8 cellular contexts compared by ENCODE assay signal in the genomic region with DNA sequence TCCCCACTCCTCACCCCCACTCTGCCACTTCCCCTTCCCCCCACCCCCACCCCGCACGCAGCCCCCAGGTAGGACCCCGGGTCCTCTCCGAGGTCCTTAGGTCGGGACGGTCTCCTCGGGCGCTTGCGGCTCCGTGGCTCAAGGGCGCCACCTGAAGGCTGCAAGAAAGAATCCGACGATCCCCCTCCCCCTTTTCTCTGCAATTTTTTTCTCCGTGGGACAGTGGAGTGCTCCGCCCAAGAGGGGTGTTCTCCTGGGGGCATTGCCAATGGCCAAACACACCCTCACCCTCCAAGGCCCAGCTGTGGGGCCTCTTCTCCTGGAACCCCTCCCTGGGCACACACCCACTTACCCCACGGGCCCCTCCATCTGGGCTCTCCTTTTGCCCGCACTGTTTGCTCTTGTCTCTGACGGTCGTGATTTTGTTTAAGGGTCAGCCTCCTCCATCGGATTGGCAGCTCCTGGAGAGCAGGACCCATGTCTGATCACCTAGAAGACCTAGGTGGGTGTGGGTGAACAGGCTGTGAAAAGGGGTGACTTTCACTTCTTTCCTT. TPM values are rescaled to one million over a fixed set of nuclear protein-coding genes. Genes with fewer than 3 reads are reported as not detected.
DNase-seq lines count a peak whose midpoint lies in the region; ATAC-seq, FAIRE-seq and TF ChIP-seq lines count a peak whose summit lies in the region.

No MANE protein-coding gene starts in this region.

- no peaks in the 10 kb centered on the region for H3K9me3 Mint-ChIP-seq in activated CD8-positive, alpha-beta T cell treated with anti-CD3 and anti-CD28 coated beads, Interleukin-2, amount 10 ng/mL, durations not matched to agents 7 days and 5 days (ENCODE audit: insufficient read depth)

- WGBS in esophagus muscularis mucosa, result 17% methylated on average over 10 of the region's 20 CpGs

- peak overlapping the region; percentile 75 for H3K4me3 ChIP-seq in ACC112 (ENCODE audit: low read depth, low read length)
- peak overlapping the region; percentile 49 to 62 (median 52) for H3K4me3 ChIP-seq in esophagus muscularis mucosa

- no peaks in the 10 kb centered on the region for H3K36me3 Mint-ChIP-seq in activated CD8-positive, alpha-beta T cell treated with anti-CD3 and anti-CD28 coated beads, Interleukin-2, amount 10 ng/mL, durations not matched to agents 7 days and 5 days (ENCODE audit: low read depth)

- H3K4me1 ChIP-seq in ACC112 (ENCODE audit: control insufficient read depth, insufficient read depth, low read length, unreplicated experiment) (no peaks in the 10 kb centered on the region), esophagus muscularis mucosa (peaks cover 12 to 20% (median 19%) of the 10 kb centered on the region in 4 donors)

- TF ChIP-seq CTCF in esophagus muscularis mucosa (IDR thresholded peaks at IDR 0.05), result peak; percentile 15 to 36 (median 29)
- TF ChIP-seq CTCF in omental fat pad (IDR thresholded peaks at IDR 0.05), result no peak

- peak; percentile 73 for ATAC-seq in activated CD8-positive, alpha-beta T cell treated with anti-CD3 and anti-CD28 coated beads, Interleukin-2, amount 10 ng/mL, durations not matched to agents 7 days and 5 days
- ATAC-seq in omental fat pad (ENCODE audit: low FRiP score), result peak; percentile 22
- ATAC-seq in GM21515 (IDR thresholded peaks at IDR 0.05; ENCODE audit: unreplicated experiment), result no peak
- ATAC-seq in GM21381 (IDR thresholded peaks at IDR 0.05; ENCODE audit: unreplicated experiment), result no peak

- peaks cover 11% of the 10 kb centered on the region for H3K4me1 Mint-ChIP-seq in activated CD8-positive, alpha-beta T cell treated with anti-CD3 and anti-CD28 coated beads, Interleukin-2, amount 10 ng/mL, durations not matched to agents 7 days and 5 days (ENCODE audit: low read depth)

- TF ChIP-seq POLR2A in GM12891 (IDR thresholded peaks at IDR 0.05; ENCODE audit: low read depth, low read length) (no peak), esophagus muscularis mucosa (IDR thresholded peaks at IDR 0.05; ENCODE audit: low read depth) (no peak)

- no peak for FAIRE-seq in GM12891 (lab: Jason Lieb, UNC)

- DNase-seq in GM12891 (ENCODE audit: insufficient read length, low spot score), result peak; percentile 77
- DNase-seq in NCI-H345 (lab: John Stamatoyannopoulos, UW), result peak; percentile 73
- DNase-seq in activated CD8-positive, alpha-beta T cell treated with anti-CD3 and anti-CD28 coated beads, Interleukin-2, amount 10 ng/mL, durations not matched to agents 7 days and 5 days, result peak; percentile 67
- DNase-seq in esophagus muscularis mucosa (ENCODE audit: extremely low spot score), result no peak
- no peak for DNase-seq in omental fat pad (ENCODE audit: low spot score)

- H3K27ac ChIP-seq in ACC112 (ENCODE audit: low read depth, low read length), result no peak overlapping the region
- H3K27ac ChIP-seq in esophagus muscularis mucosa (replicated peaks in 1 of 4), result no peak overlapping the region

- H2AFZ ChIP-seq in ACC112 (ENCODE audit: low read length, unreplicated experiment), result no peak overlapping the region

- CTCF ChIA-PET in activated CD8-positive, alpha-beta T cell treated with anti-CD3 and anti-CD28 coated beads, Interleukin-2, amount 10 ng/mL, durations not matched to agents 7 days and 5 days (lab: Charles Lee), result interaction anchor here (1.0 to 2.4 kb wide), 4 partner anchors 9 to 45 kb away, joined by 3 to 11 read pairs (median 4); no protein-coding TSS in a partner anchor

- intact Hi-C loops in esophagus muscularis mucosa (cut with DNase I), result no loop called here

- H3K27me3 ChIP-seq in ACC112 (ENCODE audit: insufficient read depth, low read length) (peaks cover 59% of the 10 kb centered on the region), esophagus muscularis mucosa (peaks cover 0 to 57% (median 20%) of the 10 kb centered on the region in 4 donors)

- H3K9me3 ChIP-seq in esophagus muscularis mucosa, result no peaks in the 10 kb centered on the region

- H3K27ac Mint-ChIP-seq in activated CD8-positive, alpha-beta T cell treated with anti-CD3 and anti-CD28 coated beads, Interleukin-2, amount 10 ng/mL, durations not matched to agents 7 days and 5 days, result no peak overlapping the region

- H3K27me3 Mint-ChIP-seq in activated CD8-positive, alpha-beta T cell treated with anti-CD3 and anti-CD28 coated beads, Interleukin-2, amount 10 ng/mL, durations not matched to agents 7 days and 5 days (ENCODE audit: low read depth), result peaks cover 42% of the 10 kb centered on the region

- H3K36me3 ChIP-seq in ACC112 (ENCODE audit: insufficient read depth, low read length) (no peaks in the 10 kb centered on the region), esophagus muscularis mucosa (peaks cover 0 to 5% (median 0%) of the 10 kb centered on the region in 4 donors)

- H3K79me2 ChIP-seq in ACC112 (ENCODE audit: control insufficient read depth, insufficient read depth, low read length, unreplicated experiment), result no peaks in the 10 kb centered on the region

- TF ChIP-seq EP300 in esophagus muscularis mucosa (IDR thresholded peaks at IDR 0.05), result no peak

- POLR2A ChIA-PET in activated CD8-positive, alpha-beta T cell treated with anti-CD3 and anti-CD28 coated beads, Interleukin-2, amount 10 ng/mL, durations not matched to agents 7 days and 5 days (lab: Charles Lee), result no interaction called here

- H3K4me3 Mint-ChIP-seq in activated CD8-positive, alpha-beta T cell treated with anti-CD3 and anti-CD28 coated beads, Interleukin-2, amount 10 ng/mL, durations not matched to agents 7 days and 5 days, result peak overlapping the region; percentile 56

TF ChIP-seq in GM12891, 5 proteins besides CTCF, POLR2A, EP300 and RAD21:
- TF ChIP-seq POLR2AphosphoS5 (IDR thresholded peaks at IDR 0.05; ENCODE audit: low read depth, low read length) (no peak), POU2F2 (IDR thresholded peaks at IDR 0.05; ENCODE audit: low read depth, low read length) (no peak), SPI1 (IDR thresholded peaks at IDR 0.05; ENCODE audit: low read depth, low read length) (no peak), TAF1 (IDR thresholded peaks at IDR 0.05; ENCODE audit: low read depth, low read length) (no peak), PAX5 (IDR thresholded peaks at IDR 0.05; ENCODE audit: insufficient read depth, low read length, severe bottlenecking) (no peak)

RNA-seq across cellular contexts. Expression of a gene that starts 1.1 kb away (rescaled TPM):
- 0.13 TPM for polyA plus RNA-seq in GM12891 (2012; ENCODE audit: low read depth, missing spikeins)
- total RNA-seq in activated CD8-positive, alpha-beta T cell treated with anti-CD3 and anti-CD28 coated beads, Interleukin-2, amount 10 ng/mL, durations not matched to agents 7 days and 5 days, result 1 to 10 TPM in 1 of 2 experiments, under 1 TPM in 1; 0.39 to 1.1 TPM
- total RNA-seq in esophagus muscularis mucosa (1 to 10 TPM in 2 of 4 donors, under 1 TPM in 2; 0.71 to 2.1 (median 1.2) TPM), omental fat pad (1 to 10 TPM in 2 of 4 donors, not detected in 2; 1.7 to 2.8 TPM)

RNA-seq across cellular contexts. Expression of a gene that starts 17.4 kb away (rescaled TPM):
- polyA plus RNA-seq in GM12891 (2012; ENCODE audit: low read depth, missing spikeins), result not detected
- total RNA-seq in activated CD8-positive, alpha-beta T cell treated with anti-CD3 and anti-CD28 coated beads, Interleukin-2, amount 10 ng/mL, durations not matched to agents 7 days and 5 days, result not detected
- under 1 TPM in 2 of 4 donors, not detected in 2; 0.17 to 0.52 TPM for total RNA-seq in esophagus muscularis mucosa
- 1 to 10 TPM in 1 of 4 donors, under 1 TPM in 2, not detected in 1; 0.28 to 2.0 (median 0.38) TPM for total RNA-seq in omental fat pad

RNA-seq across cellular contexts. Expression of a gene that starts 40.0 kb away (rescaled TPM):
- not detected for polyA plus RNA-seq in GM12891 (2012; ENCODE audit: low read depth, missing spikeins)
- total RNA-seq in activated CD8-positive, alpha-beta T cell treated with anti-CD3 and anti-CD28 coated beads, Interleukin-2, amount 10 ng/mL, durations not matched to agents 7 days and 5 days, result under 1 TPM in 1 of 2 experiments, not detected in 1; 0.18 TPM
- total RNA-seq in esophagus muscularis mucosa (not detected), omental fat pad (not detected)

Comparison
In these comparisons a context has a peak if more than half of its experiments do, and no peak if none do; other contexts are left out.
1. DNase-seq: peak in GM12891 (single experiment), NCI-H345 (single experiment) and activated CD8-positive, alpha-beta T cell treated with anti-CD3 and anti-CD28 coated beads, Interleukin-2, amount 10 ng/mL, durations not matched to agents 7 days and 5 days (single experiment); none in esophagus muscularis mucosa (single experiment) and omental fat pad (single experiment).
2. ATAC-seq: peak in activated CD8-positive, alpha-beta T cell treated with anti-CD3 and anti-CD28 coated beads, Interleukin-2, amount 10 ng/mL, durations not matched to agents 7 days and 5 days (single experiment) and omental fat pad (single experiment); none in GM21515 (single experiment) and GM21381 (single experiment).
3. CTCF ChIP-seq: peak in esophagus muscularis mucosa (3 of 3); none in omental fat pad (0 of 3).